Comparison of ENCODE assay signal across 8 cellular contexts in the genomic region with DNA sequence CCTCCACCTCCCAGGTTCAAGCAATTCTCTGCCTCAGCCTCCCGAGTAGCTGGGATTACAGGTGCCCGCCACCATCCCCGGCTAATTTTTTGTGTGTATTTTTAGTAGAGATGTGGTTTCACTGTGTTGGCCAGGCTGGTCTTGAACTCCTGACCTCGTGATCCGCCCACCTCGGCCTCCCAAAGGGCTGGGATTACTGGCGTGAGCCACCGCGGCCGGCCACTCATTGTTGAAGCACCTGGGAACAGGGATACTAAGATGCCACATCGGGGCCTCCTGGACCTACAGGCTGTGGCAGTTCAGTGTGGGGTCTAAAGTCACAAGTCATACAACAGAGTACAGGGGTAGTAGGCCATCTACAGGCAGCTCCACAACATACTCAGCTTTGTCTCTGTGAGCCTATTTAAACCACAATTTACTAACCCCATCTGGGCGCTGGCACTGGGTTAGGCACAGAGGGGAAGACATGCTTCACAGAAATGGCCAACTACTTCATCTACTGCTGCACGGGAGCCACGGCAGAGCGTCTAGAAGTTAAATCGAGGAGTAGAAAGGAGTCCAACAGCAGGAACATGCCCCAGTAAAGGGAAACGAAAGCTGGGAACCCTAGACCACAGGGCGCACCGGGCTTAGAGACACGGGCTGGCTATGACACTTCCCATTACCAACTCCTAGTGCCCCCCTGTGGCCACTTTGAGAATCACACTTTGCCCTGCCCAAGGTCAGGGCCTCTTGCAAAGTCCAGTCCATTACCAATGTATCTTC. TPM values are rescaled to one million over a fixed set of nuclear protein-coding genes. Genes with fewer than 3 reads are reported as not detected.
DNase-seq lines count a peak whose midpoint lies in the region; ATAC-seq and TF ChIP-seq lines count a peak whose summit lies in the region.

No MANE protein-coding gene starts in this region.

- H3K36me3 ChIP-seq in gastrocnemius medialis: peaks cover 0 to 19% of the 10 kb centered on the region in 2 donors

- intact Hi-C loops in gastrocnemius medialis (cut with DNase I; ENCODE audit: low total_unique reads): loop anchor here (1.0 to 10.0 kb wide), 4 partner anchors 19 to 584 kb away; partner anchors contain the start of gene CD68

- H3K4me1 ChIP-seq in gastrocnemius medialis: peaks cover 31 to 39% of the 10 kb centered on the region in 2 donors

- H3K27me3 ChIP-seq in gastrocnemius medialis: no peaks in the 10 kb centered on the region

- in situ Hi-C loops in astrocyte of the spinal cord (cut with HindIII; ENCODE audit: low sequenced_read_pairs): no loop called here
- in situ Hi-C loops in gastrocnemius medialis (cut with MboI; ENCODE audit: low sequenced_read_pairs in 4 of 4): no loop called here

- peak overlapping the region; percentile 98 to 100 (median 99) for H3K27ac ChIP-seq in gastrocnemius medialis

- TF ChIP-seq POLR2A in gastrocnemius medialis (IDR thresholded peaks at IDR 0.05): peak; percentile 23

- ATAC-seq in gastrocnemius medialis (peak; percentile 2 to 18), HG03342 (IDR thresholded peaks at IDR 0.05; ENCODE audit: unreplicated experiment) (no peak), GM21423 (IDR thresholded peaks at IDR 0.05; ENCODE audit: unreplicated experiment) (no peak)

- no peak overlapping the region for H3K4me3 ChIP-seq in GM12875 (ENCODE audit: low read depth, low read length)
- H3K4me3 ChIP-seq in astrocyte of the spinal cord (ENCODE audit: low read depth, low read length): no peak overlapping the region
- peak overlapping the region in 3 of 4 donors; percentile 14 to 23 (median 20) for H3K4me3 ChIP-seq in gastrocnemius medialis

- peak; percentile 67 for DNase-seq in NCI-H1436 (lab: John Stamatoyannopoulos, UW)
- peak; percentile 81 for DNase-seq in T1000 (lab: John Stamatoyannopoulos, UW)
- peak; percentile 92 for DNase-seq in astrocyte of the spinal cord (ENCODE audit: low read depth, low spot score)
- peak; percentile 86 for DNase-seq in hippocampal formation (lab: John Stamatoyannopoulos, UW)
- peak; percentile 80 to 96 for DNase-seq in gastrocnemius medialis

- no peaks in the 10 kb centered on the region for H3K9me3 ChIP-seq in gastrocnemius medialis

- TF ChIP-seq CTCF in GM12875 (IDR thresholded peaks at IDR 0.05; ENCODE audit: borderline replicate concordance, insufficient read depth, low read depth, low read length): peak; percentile 85
- TF ChIP-seq CTCF in astrocyte of the spinal cord (IDR thresholded peaks at IDR 0.05; ENCODE audit: low read depth, low read length): peak; percentile 87
- TF ChIP-seq CTCF in gastrocnemius medialis (IDR thresholded peaks at IDR 0.05 in 4 of 5, conservative IDR thresholded peaks at IDR 0.05 in 1 of 5): peak; percentile 90 to 96 (median 94)

RNA-seq across cellular contexts. Expression of gene VAMP2, which starts 4.3 kb away (rescaled TPM):
- total RNA-seq in gastrocnemius medialis: 10 to 100 TPM; 10.9 to 37.0 (median 25.7) TPM

RNA-seq across cellular contexts. Expression of gene PER1, which starts 6.2 kb away (rescaled TPM):
- 100 to 1,000 TPM; 105 to 263 (median 164) TPM for total RNA-seq in gastrocnemius medialis

RNA-seq across cellular contexts. Expression of gene TMEM107, which starts 17.7 kb away (rescaled TPM):
- total RNA-seq in gastrocnemius medialis: 1 to 10 TPM in 3 of 4 donors, under 1 TPM in 1; 0.75 to 5.7 (median 3.1) TPM

RNA-seq across cellular contexts. Expression of gene BORCS6, which starts 31.5 kb away (rescaled TPM):
- 10 to 100 TPM; 16.2 to 34.5 (median 26.2) TPM for total RNA-seq in gastrocnemius medialis

RNA-seq across cellular contexts. Expression of gene HES7, which starts 34.5 kb away (rescaled TPM):
- not detected for total RNA-seq in gastrocnemius medialis

Comparison
In these comparisons a context has a peak if more than half of its experiments do, and no peak if none do; other contexts are left out.
1. H3K4me3 ChIP-seq: peak in gastrocnemius medialis (3 of 4); none in GM12875 (single experiment) and astrocyte of the spinal cord (single experiment).
2. ATAC-seq: peak in gastrocnemius medialis (2 of 2); none in HG03342 (single experiment) and GM21423 (single experiment).
3. Peak in every context shown above with its lines, with median percentiles within 50 percentile points of each other: CTCF ChIP-seq and DNase-seq.